1 cellular context compared by ENCODE assay signal in the genomic region with DNA sequence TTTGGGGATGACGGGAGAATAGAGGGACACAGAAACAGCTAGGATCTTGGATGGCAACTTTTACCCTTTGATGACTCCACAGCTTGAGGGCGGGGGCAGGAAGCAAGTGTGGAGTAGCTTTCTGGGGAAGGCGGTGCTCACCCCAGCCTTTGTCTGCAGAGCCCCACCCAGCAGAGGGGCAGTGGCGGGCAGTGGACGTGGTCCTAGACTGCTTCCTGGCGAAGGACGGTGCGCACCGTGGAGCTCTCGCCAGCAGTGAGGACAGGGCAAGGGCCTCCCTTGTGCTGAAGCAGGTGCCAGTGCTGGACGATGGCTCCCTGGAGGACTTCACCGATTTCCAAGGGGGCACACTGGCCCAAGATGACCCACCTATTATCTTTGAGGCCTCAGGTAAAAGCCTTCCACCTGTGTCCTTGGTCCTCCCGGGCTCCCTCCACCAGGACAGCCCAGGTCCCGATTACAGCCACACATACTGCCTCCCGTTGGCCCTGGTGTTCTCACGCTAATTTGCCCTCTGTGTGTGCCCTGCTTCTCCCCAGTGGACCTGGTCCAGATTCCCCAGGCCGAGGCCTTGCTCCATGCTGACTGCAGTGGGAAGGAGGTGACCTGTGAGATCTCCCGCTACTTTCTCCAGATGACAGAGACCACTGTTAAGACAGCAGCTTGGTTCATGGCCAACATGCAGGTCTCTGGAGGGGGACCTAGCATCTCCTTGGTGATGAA.
TF ChIP-seq lines count a peak whose summit lies in the region.

No MANE protein-coding gene starts in this region.

TF ChIP-seq in HepG2, 621 proteins besides CTCF, POLR2A, EP300 and RAD21:
- peak; percentile 35 for TF ChIP-seq TEAD3 (CRISPR knock-in tag; optimal IDR thresholded peaks at IDR 0.05; ENCODE audit: borderline replicate concordance)
- TF ChIP-seq PHF20 (CRISPR knock-in tag; IDR thresholded peaks at IDR 0.05) = no peak
- no peak for TF ChIP-seq ZNF3 (CRISPR knock-in tag; IDR thresholded peaks at IDR 0.05)
- TF ChIP-seq ZNF180 (CRISPR knock-in tag; IDR thresholded peaks at IDR 0.05; ENCODE audit: borderline replicate concordance, low read depth) = no peak
- no peak for TF ChIP-seq ZNF552 (CRISPR knock-in tag; IDR thresholded peaks at IDR 0.05; ENCODE audit: borderline replicate concordance)
